In the genomic region with DNA sequence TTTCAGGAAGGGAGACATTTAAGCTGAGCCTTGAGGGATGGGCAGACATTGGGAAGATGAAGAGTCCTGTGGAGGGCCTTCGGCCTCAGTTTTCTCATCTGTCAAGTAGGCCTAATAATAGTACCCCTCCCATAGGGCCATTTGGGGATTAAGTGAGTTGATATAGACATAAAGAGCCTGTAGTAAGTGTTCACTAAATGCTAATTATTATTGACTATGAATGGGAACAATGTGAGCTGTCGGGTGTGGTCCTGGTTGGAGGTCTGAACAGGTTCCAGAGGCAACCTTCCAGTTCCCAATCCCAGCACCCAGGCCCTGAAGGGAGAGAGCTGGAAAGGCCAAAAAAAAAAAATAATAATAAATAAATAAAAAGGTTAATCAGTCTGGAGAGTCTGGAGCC, we compare ENCODE assay signal across 30 cellular contexts.
"Had no signal": no experiment of that assay in that cellular context is flagged by ENCODE, and none has a peak within 500 bp of the region (broad histone marks: within the 10 kb centered on the region; RNA-seq: fewer than 3 reads in every experiment).

No MANE protein-coding gene starts in this region.

- H3K27me3 Mint-ChIP-seq: naive B cell; stimulated activated memory B cell treated with anti-CD40 and anti-IgM and Interleukin-4, amounts not matched to agents 10 μg/mL and 1 μg/mL and 100 μg/mL, for 72 hours had no signal

- H3K27ac ChIP-seq: dorsolateral prefrontal cortex, epithelial cell of prostate, esophagus muscularis mucosa, foreskin keratinocyte, gastroesophageal sphincter, heart right ventricle, left lung, ovary, psoas muscle, spleen, thoracic aorta, upper lobe of left lung had no signal

- H3K9me3 ChIP-seq: esophagus muscularis mucosa, left lung, ovary, psoas muscle, upper lobe of left lung had no signal

- ATAC-seq: foreskin keratinocyte; gastroesophageal sphincter; heart right ventricle; left cardiac atrium; left lung; mucosa of descending colon; natural killer cell treated with Interleukin-12 subunit alpha and Interleukin-12 subunit beta and Interleukin-15 and Interleukin-18, amount 100 ng/mL, for 72 hours; psoas muscle; right cardiac atrium; stimulated activated memory B cell treated with anti-CD40 and anti-IgM and Interleukin-4, amounts not matched to agents 10 μg/mL and 1 μg/mL and 100 μg/mL, for 72 hours; stimulated activated naive CD8-positive, alpha-beta T cell treated with anti-CD3 and anti-CD28 coated beads, Interleukin-15, Interleukin-2, amounts not matched to agents 100 U/mL and 50 U/mL, for 24 hours had no signal

- H3K4me3 ChIP-seq: dorsolateral prefrontal cortex, esophagus muscularis mucosa, gastroesophageal sphincter, heart right ventricle, left lung, mucosa of descending colon, ovary, psoas muscle, skin epidermis, spleen, thoracic aorta, tibial nerve, upper lobe of left lung had no signal

- H3K27ac Mint-ChIP-seq: endodermal cell, mesothelial cell of epicardium had no signal

- H3K27me3 ChIP-seq: foreskin keratinocyte, heart right ventricle, left lung, ovary, spleen, tibial nerve, upper lobe of left lung had no signal

- DNase-seq: dorsolateral prefrontal cortex; effector CD8-positive, alpha-beta T cell; foreskin keratinocyte; glutamatergic neuron; heart right ventricle; hippocampal formation; left cardiac atrium; left lung; mesenchymal stem cell; naive B cell; nucleus accumbens; ovary; posterior cingulate gyrus; psoas muscle; right cardiac atrium; spleen; stimulated activated CD4-positive, alpha-beta T cell treated with anti-CD3 and anti-CD28 coated beads, Interleukin-4, amount 100 ng/mL, for 4 hours; stimulated activated naive CD8-positive, alpha-beta T cell treated with anti-CD3 and anti-CD28 coated beads, Interleukin-15, Interleukin-2, amounts not matched to agents 100 U/mL and 50 U/mL, for 24 hours; upper lobe of left lung had no signal

- H3K36me3 Mint-ChIP-seq: mesothelial cell of epicardium; natural killer cell treated with Interleukin-12 subunit alpha and Interleukin-12 subunit beta and Interleukin-15 and Interleukin-18, amount 100 ng/mL, for 72 hours had no signal

- H3K36me3 ChIP-seq: esophagus muscularis mucosa, gastroesophageal sphincter, heart right ventricle, left lung, ovary, spleen, thoracic aorta, tibial nerve, upper lobe of left lung had no signal

- H3K9me3 Mint-ChIP-seq: natural killer cell treated with Interleukin-12 subunit alpha and Interleukin-12 subunit beta and Interleukin-15 and Interleukin-18, amount 100 ng/mL, for 72 hours had no signal

- H3K4me3 Mint-ChIP-seq: endodermal cell; mesothelial cell of epicardium; naive B cell; natural killer cell treated with Interleukin-12 subunit alpha and Interleukin-12 subunit beta and Interleukin-15 and Interleukin-18, amount 100 ng/mL, for 72 hours; stimulated activated memory B cell treated with anti-CD40 and anti-IgM and Interleukin-4, amounts not matched to agents 10 μg/mL and 1 μg/mL and 100 μg/mL, for 72 hours had no signal
